ENCODE assay signal across 10 cellular contexts in the genomic region with DNA sequence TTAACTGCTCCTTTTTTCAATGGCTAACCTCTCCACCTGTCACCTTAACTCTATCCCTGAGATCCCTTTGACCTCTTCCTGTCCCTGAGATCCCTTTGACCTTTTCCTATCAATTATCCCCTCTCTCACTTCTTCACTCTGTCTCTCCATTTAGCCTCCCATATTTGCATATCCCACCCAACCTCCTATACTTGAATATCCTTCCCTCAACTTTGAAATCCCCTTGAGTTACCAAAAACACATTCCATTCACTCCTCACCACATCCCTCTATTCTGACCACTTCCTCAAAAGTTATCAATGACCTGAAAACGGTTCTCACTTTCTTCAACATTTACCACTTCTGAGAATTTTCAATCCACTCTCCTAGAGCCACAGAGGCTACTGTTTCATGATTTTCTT. TPM values are rescaled to one million over a fixed set of nuclear protein-coding genes. Genes with fewer than 3 reads are reported as not detected.
DNase-seq lines count a peak whose midpoint lies in the region; ATAC-seq and TF ChIP-seq lines count a peak whose summit lies in the region.
"Had no signal": no experiment of that assay in that cellular context is flagged by ENCODE, and none has a peak within 500 bp of the region (broad histone marks: within the 10 kb centered on the region; RNA-seq: fewer than 3 reads in every experiment).

No MANE protein-coding gene starts in this region.

- POLR2A ChIA-PET in MCF 10A (lab: Yijun Ruan, JAX): interaction anchor here (0.6 to 3.9 kb wide), 3 partner anchors 16 to 152 kb away, joined by 3 to 21 read pairs (median 6); no protein-coding TSS in a partner anchor

- H3K4me1 ChIP-seq in ACC112 (ENCODE audit: control insufficient read depth, insufficient read depth, low read length, unreplicated experiment): peaks cover 12% of the 10 kb centered on the region

- no peak overlapping the region for H3K4me3 Mint-ChIP-seq in MCF 10A (ENCODE audit: unreplicated experiment)

- in situ Hi-C loops in GM13977 (cut with MboI; ENCODE audit: low pct_unique_long_range_greater_than_20kb, low sequenced_read_pairs, unreplicated experiment): no loop called here

- peaks cover 79% of the 10 kb centered on the region for H3K79me2 ChIP-seq in ACC112 (ENCODE audit: control insufficient read depth, insufficient read depth, low read length, unreplicated experiment)

- H3K36me3 Mint-ChIP-seq in MCF 10A (ENCODE audit: insufficient read depth, unreplicated experiment): no peaks in the 10 kb centered on the region

- H3K27me3 ChIP-seq in ACC112 (ENCODE audit: insufficient read depth, low read length) (no peaks in the 10 kb centered on the region), dorsolateral prefrontal cortex (no peaks in the 10 kb centered on the region)

- no peaks in the 10 kb centered on the region for H3K27me3 Mint-ChIP-seq in MCF 10A (ENCODE audit: insufficient read depth, unreplicated experiment)

- no peaks in the 10 kb centered on the region for H3K36me3 ChIP-seq in ACC112 (ENCODE audit: insufficient read depth, low read length)

- peaks cover 25% of the 10 kb centered on the region for H3K4me1 Mint-ChIP-seq in MCF 10A (ENCODE audit: insufficient read depth, unreplicated experiment)

- no peak overlapping the region for H2AFZ ChIP-seq in ACC112 (ENCODE audit: low read length, unreplicated experiment)

- BruUV-seq in MCF 10A (replicated peaks; lab: Mats Ljungman, UMichigan): no TSS peak

- no peaks in the 10 kb centered on the region for H3K9me3 Mint-ChIP-seq in MCF 10A (ENCODE audit: unreplicated experiment)

- ATAC-seq in GM18907 (IDR thresholded peaks at IDR 0.05; ENCODE audit: unreplicated experiment): no peak
- no peak for ATAC-seq in HG02678 (IDR thresholded peaks at IDR 0.05; ENCODE audit: unreplicated experiment)
- no peak for ATAC-seq in GM18867 (IDR thresholded peaks at IDR 0.05; ENCODE audit: unreplicated experiment)

- TF ChIP-seq CTCF in GM13977 (IDR thresholded peaks at IDR 0.05; ENCODE audit: extremely low read depth, insufficient read depth, missing control alignments) (no peak), dorsolateral prefrontal cortex (IDR thresholded peaks at IDR 0.05 in 54 of 56, conservative IDR thresholded peaks at IDR 0.05 in 2 of 56; ENCODE audit: low read depth in 1 of 56, partially characterized antibody in 56 of 56) (no peak), MCF 10A (IDR thresholded peaks at IDR 0.05; ENCODE audit: unreplicated experiment) (no peak)

- CTCF ChIA-PET in MCF 10A (lab: Yijun Ruan, JAX): no interaction called here

- H3K27ac ChIP-seq in ACC112 (ENCODE audit: low read depth, low read length): no peak overlapping the region
- H3K27ac ChIP-seq in dorsolateral prefrontal cortex: no peak overlapping the region

- DNase-seq in GM13977 (ENCODE audit: low spot score) (peak; percentile 29), SIG-M5 treated with dmso at 0.1 percent for 504 hours (lab: John Stamatoyannopoulos, UW; ENCODE audit: unreplicated experiment) (peak; percentile 92), dorsolateral prefrontal cortex (no peak), MCF 10A (ENCODE audit: unreplicated experiment) (no peak)
- DNase-seq: caudate nucleus, NCI-H1092 treated with DMSO at 0.1 percent for 48 hours had no signal

- no peak overlapping the region for H3K27ac Mint-ChIP-seq in MCF 10A (ENCODE audit: low read depth, unreplicated experiment)

- H3K4me3 ChIP-seq in ACC112 (ENCODE audit: low read depth, low read length) (peak overlapping the region; percentile 89; the same call in 1 of the 2 replicates), dorsolateral prefrontal cortex (peak overlapping the region in 56 of 59 donors; percentile 3 to 98 (median 93))

- intact Hi-C loops in dorsolateral prefrontal cortex (cut with DNase I): loop anchor here in 1 of 2 donors (10.0 kb wide), 2 partner anchors 49 to 251 kb away; no protein-coding TSS in a partner anchor
- intact Hi-C loops in MCF 10A (cut with micrococcal nuclease): no loop called here

RNA-seq across cellular contexts. Expression of a gene that starts 3.0 kb away (rescaled TPM):
- total RNA-seq in dorsolateral prefrontal cortex (100 to 1,000 TPM; 129 to 446 (median 310) TPM), MCF 10A (2022) (43.4 and 51.8 TPM in 2 replicates)

Comparison
In these comparisons a context has a peak if more than half of its experiments do, and no peak if none do; other contexts are left out.
1. DNase-seq: peak in GM13977 (single experiment) and SIG-M5 treated with dmso at 0.1 percent for 504 hours (single experiment); none in dorsolateral prefrontal cortex (0 of 10) and MCF 10A (single experiment).